1 cellular context compared by ENCODE assay signal in genomic region chr15:82298032-82298431, GRCh38.
TF ChIP-seq lines count a peak whose summit lies in the region.

No MANE protein-coding gene starts in this region.

TF ChIP-seq in GM23338, 12 proteins besides CTCF, POLR2A, EP300 and RAD21:
- TF ChIP-seq ETS1 (IDR thresholded peaks at IDR 0.05) (no peak), EZH2phosphoT487 (IDR thresholded peaks at IDR 0.05; ENCODE audit: unreplicated experiment) (no peak), POLR2AphosphoS5 (IDR thresholded peaks at IDR 0.05; ENCODE audit: low read depth) (no peak), CREB1 (CRISPR knock-in tag; IDR thresholded peaks at IDR 0.05; ENCODE audit: low read depth) (no peak), ZNF114 (CRISPR knock-in tag; IDR thresholded peaks at IDR 0.05) (no peak), NANOG (IDR thresholded peaks at IDR 0.05; ENCODE audit: borderline replicate concordance) (no peak), JUNB (IDR thresholded peaks at IDR 0.05; ENCODE audit: unreplicated experiment) (no peak), ZNF462 (CRISPR knock-in tag; IDR thresholded peaks at IDR 0.05) (no peak), EZH2 (IDR thresholded peaks at IDR 0.05; ENCODE audit: low read depth, unreplicated experiment) (no peak), ZNF331 (CRISPR knock-in tag; IDR thresholded peaks at IDR 0.05; ENCODE audit: low read depth) (no peak), REST (IDR thresholded peaks at IDR 0.05; ENCODE audit: unreplicated experiment) (no peak), STAT1 (IDR thresholded peaks at IDR 0.05; ENCODE audit: unreplicated experiment) (no peak)
